2 cellular contexts compared by ENCODE assay signal in genomic region chr18:27685071-27685470, GRCh38.
TF ChIP-seq lines count a peak whose summit lies in the region.

No MANE protein-coding gene starts in this region.

TF ChIP-seq in SK-N-SH, 30 proteins besides CTCF, POLR2A, EP300 and RAD21 (continued from another document):
- TF ChIP-seq, protein P1, sequence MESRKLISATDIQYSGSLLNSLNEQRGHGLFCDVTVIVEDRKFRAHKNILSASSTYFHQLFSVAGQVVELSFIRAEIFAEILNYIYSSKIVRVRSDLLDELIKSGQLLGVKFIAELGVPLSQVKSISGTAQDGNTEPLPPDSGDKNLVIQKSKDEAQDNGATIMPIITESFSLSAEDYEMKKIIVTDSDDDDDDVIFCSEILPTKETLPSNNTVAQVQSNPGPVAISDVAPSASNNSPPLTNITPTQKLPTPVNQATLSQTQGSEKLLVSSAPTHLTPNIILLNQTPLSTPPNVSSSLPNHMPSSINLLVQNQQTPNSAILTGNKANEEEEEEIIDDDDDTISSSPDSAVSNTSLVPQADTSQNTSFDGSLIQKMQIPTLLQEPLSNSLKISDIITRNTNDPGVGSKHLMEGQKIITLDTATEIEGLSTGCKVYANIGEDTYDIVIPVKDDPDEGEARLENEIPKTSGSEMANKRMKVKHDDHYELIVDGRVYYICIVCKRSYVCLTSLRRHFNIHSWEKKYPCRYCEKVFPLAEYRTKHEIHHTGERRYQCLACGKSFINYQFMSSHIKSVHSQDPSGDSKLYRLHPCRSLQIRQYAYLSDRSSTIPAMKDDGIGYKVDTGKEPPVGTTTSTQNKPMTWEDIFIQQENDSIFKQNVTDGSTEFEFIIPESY (IDR thresholded peaks at IDR 0.05; ENCODE audit: borderline replicate concordance, low read depth) = no peak
- TF ChIP-seq ELF1 (IDR thresholded peaks at IDR 0.05) (no peak), EZH2phosphoT487 (IDR thresholded peaks at IDR 0.05; ENCODE audit: borderline replicate concordance, low read depth) (no peak)

TF ChIP-seq in SK-N-SH treated with all-trans-retinoic acid at 6 μM for 48 hours, 23 proteins besides CTCF, POLR2A, EP300 and RAD21 (continued from another document):
- TF ChIP-seq ZNF70 (CRISPR knock-in tag; IDR thresholded peaks at IDR 0.05) (no peak), ESRRG (CRISPR knock-in tag; IDR thresholded peaks at IDR 0.05) (no peak), PPARA (CRISPR knock-in tag; IDR thresholded peaks at IDR 0.05; ENCODE audit: borderline replicate concordance) (no peak), ZNF565 (CRISPR knock-in tag; conservative IDR thresholded peaks at IDR 0.05; ENCODE audit: low read depth) (no peak), ISL1 (CRISPR knock-in tag; IDR thresholded peaks at IDR 0.05) (no peak), ZFP3 (CRISPR knock-in tag; IDR thresholded peaks at IDR 0.05) (no peak), ZC3H10 (CRISPR knock-in tag; IDR thresholded peaks at IDR 0.05) (no peak), POU6F1 (CRISPR knock-in tag; IDR thresholded peaks at IDR 0.05; ENCODE audit: borderline replicate concordance, low read depth) (no peak), GLIS3 (CRISPR knock-in tag; IDR thresholded peaks at IDR 0.05) (no peak)
- TF ChIP-seq, protein P2, sequence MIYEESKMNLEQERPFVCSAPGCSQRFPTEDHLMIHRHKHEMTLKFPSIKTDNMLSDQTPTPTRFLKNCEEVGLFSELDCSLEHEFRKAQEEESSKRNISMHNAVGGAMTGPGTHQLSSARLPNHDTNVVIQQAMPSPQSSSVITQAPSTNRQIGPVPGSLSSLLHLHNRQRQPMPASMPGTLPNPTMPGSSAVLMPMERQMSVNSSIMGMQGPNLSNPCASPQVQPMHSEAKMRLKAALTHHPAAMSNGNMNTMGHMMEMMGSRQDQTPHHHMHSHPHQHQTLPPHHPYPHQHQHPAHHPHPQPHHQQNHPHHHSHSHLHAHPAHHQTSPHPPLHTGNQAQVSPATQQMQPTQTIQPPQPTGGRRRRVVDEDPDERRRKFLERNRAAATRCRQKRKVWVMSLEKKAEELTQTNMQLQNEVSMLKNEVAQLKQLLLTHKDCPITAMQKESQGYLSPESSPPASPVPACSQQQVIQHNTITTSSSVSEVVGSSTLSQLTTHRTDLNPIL (CRISPR knock-in tag; IDR thresholded peaks at IDR 0.05; ENCODE audit: low read depth) = no peak
